ENCODE assay signal across 8 cellular contexts in genomic region chr13:40734536-40735231, GRCh38. TPM values are rescaled to one million over a fixed set of nuclear protein-coding genes. Genes with fewer than 3 reads are reported as not detected.
DNase-seq lines count a peak whose midpoint lies in the region; ATAC-seq and TF ChIP-seq lines count a peak whose summit lies in the region.
"Not testable (repeated sequence)": the region's sequence is repeated elsewhere in the genome, so short reads cannot be mapped to it uniquely, and the experiment has no call there.

No MANE protein-coding gene starts in this region.

- H3K9ac ChIP-seq in endodermal cell (ENCODE audit: extremely low read depth, low read length, poor library complexity, severe bottlenecking), result not testable (repeated sequence)

- CTCF ChIA-PET in CD4-positive, alpha-beta T cell (lab: Charles Lee), result interaction anchor here (0.6 kb wide), 1 partner anchor 123 kb away, joined by 3 read pairs; no protein-coding TSS in a partner anchor
- CTCF ChIA-PET in HEK293 (lab: Yijun Ruan, JAX); naive thymus-derived CD4-positive, alpha-beta T cell (lab: Charles Lee): not testable (repeated sequence)

- H3K36me3 Mint-ChIP-seq in CD4-positive, alpha-beta T cell (ENCODE audit: low read depth), result peaks cover 46% of the 10 kb centered on the region
- peaks cover 54% of the 10 kb centered on the region for H3K36me3 Mint-ChIP-seq in activated T-helper 17 cell treated with anti-CD3 and anti-CD28 coated beads, Interleukin-2, amount 50 U/mL, for 72 hours (ENCODE audit: low read depth)
- H3K36me3 Mint-ChIP-seq in endodermal cell (ENCODE audit: low read depth), result peaks cover 27% of the 10 kb centered on the region
- peaks cover 12 to 37% (median 26%) of the 10 kb centered on the region in 5 donors for H3K36me3 Mint-ChIP-seq in naive thymus-derived CD4-positive, alpha-beta T cell
- H3K36me3 Mint-ChIP-seq in stimulated activated effector memory CD8-positive, alpha-beta T cell treated with anti-CD3 and anti-CD28 coated beads, Interleukin-12 subunit alpha, Interleukin-12 subunit beta, amount 100 ng/mL, for 72 hours, result peaks cover 28% of the 10 kb centered on the region

- not testable (repeated sequence) for H3K27me3 ChIP-seq in CD4-positive, alpha-beta T cell (ENCODE audit: control insufficient read depth, insufficient read depth, low read length); endodermal cell (ENCODE audit: control insufficient read depth, insufficient read depth, low read length, poor library complexity, severe bottlenecking); naive thymus-derived CD4-positive, alpha-beta T cell (ENCODE audit: control insufficient read depth in 2 of 2, insufficient read depth in 2 of 2, low read length in 2 of 2)

- H3K9me3 Mint-ChIP-seq in CD4-positive, alpha-beta T cell; activated T-helper 17 cell treated with anti-CD3 and anti-CD28 coated beads, Interleukin-2, amount 50 U/mL, for 72 hours; naive thymus-derived CD4-positive, alpha-beta T cell; stimulated activated effector memory CD8-positive, alpha-beta T cell treated with anti-CD3 and anti-CD28 coated beads, Interleukin-12 subunit alpha, Interleukin-12 subunit beta, amount 100 ng/mL, for 72 hours: not testable (repeated sequence)
- H3K9me3 Mint-ChIP-seq in endodermal cell, result peaks cover 14% of the 10 kb centered on the region

- POLR2A ChIA-PET in CD4-positive, alpha-beta T cell (lab: Charles Lee); HEK293 (lab: Yijun Ruan, JAX); naive thymus-derived CD4-positive, alpha-beta T cell (lab: Charles Lee): not testable (repeated sequence)

- not testable (repeated sequence) for H3K4me3 ChIP-seq in HEK293 (ENCODE audit: low read depth, low read length); endodermal cell (ENCODE audit: low read length); naive thymus-derived CD4-positive, alpha-beta T cell (ENCODE audit: low read length)
- peak overlapping the region; percentile 20 for H3K4me3 ChIP-seq in iPS-11a (ENCODE audit: low read depth, low read length)

- peak in 1 of 10 experiments; percentile 6 for DNase-seq in CD4-positive, alpha-beta T cell
- DNase-seq in NCI-H69 (lab: John Stamatoyannopoulos, UW) (peak; percentile 14), endodermal cell (peak; percentile 68)
- not testable (repeated sequence) for DNase-seq in naive thymus-derived CD4-positive, alpha-beta T cell; stimulated activated effector memory CD8-positive, alpha-beta T cell treated with anti-CD3 and anti-CD28 coated beads, Interleukin-12 subunit alpha, Interleukin-12 subunit beta, amount 100 ng/mL, for 72 hours (ENCODE audit: low spot score in 2 of 2)

- not testable (repeated sequence) for H3K4me3 Mint-ChIP-seq in CD4-positive, alpha-beta T cell
- peak overlapping the region; percentile 2 for H3K4me3 Mint-ChIP-seq in activated T-helper 17 cell treated with anti-CD3 and anti-CD28 coated beads, Interleukin-2, amount 50 U/mL, for 72 hours
- H3K4me3 Mint-ChIP-seq in endodermal cell, result peak overlapping the region; percentile 71
- H3K4me3 Mint-ChIP-seq in naive thymus-derived CD4-positive, alpha-beta T cell, result peak overlapping the region in 4 of 10 donors; percentile 9 to 30 (median 21)
- H3K4me3 Mint-ChIP-seq in stimulated activated effector memory CD8-positive, alpha-beta T cell treated with anti-CD3 and anti-CD28 coated beads, Interleukin-12 subunit alpha, Interleukin-12 subunit beta, amount 100 ng/mL, for 72 hours, result peak overlapping the region; percentile 42

- not testable (repeated sequence) for ATAC-seq in CD4-positive, alpha-beta T cell (ENCODE audit: poor library complexity); activated T-helper 17 cell treated with anti-CD3 and anti-CD28 coated beads, Interleukin-2, amount 50 U/mL, for 72 hours (replicated peaks); naive thymus-derived CD4-positive, alpha-beta T cell; stimulated activated effector memory CD8-positive, alpha-beta T cell treated with anti-CD3 and anti-CD28 coated beads, Interleukin-12 subunit alpha, Interleukin-12 subunit beta, amount 100 ng/mL, for 72 hours

- H3K27ac ChIP-seq in CD4-positive, alpha-beta T cell (ENCODE audit: low read depth, low read length); HEK293 (ENCODE audit: extremely low read depth, low read depth, low read length); endodermal cell (ENCODE audit: low read depth, low read length); naive thymus-derived CD4-positive, alpha-beta T cell (ENCODE audit: low read depth, low read length): not testable (repeated sequence)

- not testable (repeated sequence) for H3K9me3 ChIP-seq in CD4-positive, alpha-beta T cell (ENCODE audit: control insufficient read depth, low read length); HEK293 (ENCODE audit: control insufficient read depth, insufficient read depth, low read depth, low read length); endodermal cell (ENCODE audit: control insufficient read depth, low read length); naive thymus-derived CD4-positive, alpha-beta T cell (ENCODE audit: control insufficient read depth in 2 of 3, low read length in 3 of 3)

- WGBS in endodermal cell (ENCODE audit: insufficient coverage in 1 of 2, insufficient read length in 1 of 2), 2 experiments, result 69 to 74% methylated on average over 13 to 24 of the region's 24 CpGs

- not testable (repeated sequence) for H3K4me1 ChIP-seq in HEK293 (ENCODE audit: control insufficient read depth, insufficient read depth, low read length); endodermal cell (ENCODE audit: control insufficient read depth, insufficient read depth, low read length); naive thymus-derived CD4-positive, alpha-beta T cell (ENCODE audit: control insufficient read depth in 2 of 2, insufficient read depth in 2 of 2, low read length in 2 of 2)

- H3K36me3 ChIP-seq in HEK293 (ENCODE audit: control insufficient read depth in 2 of 2, insufficient read depth in 1 of 2, low read length in 2 of 2); endodermal cell (ENCODE audit: control insufficient read depth, insufficient read depth, low read length); naive thymus-derived CD4-positive, alpha-beta T cell (ENCODE audit: control insufficient read depth in 2 of 3, insufficient read depth in 3 of 3, low read length in 3 of 3): not testable (repeated sequence)

- H3K4me1 Mint-ChIP-seq in CD4-positive, alpha-beta T cell (ENCODE audit: low read depth), result peaks cover 13% of the 10 kb centered on the region
- not testable (repeated sequence) for H3K4me1 Mint-ChIP-seq in activated T-helper 17 cell treated with anti-CD3 and anti-CD28 coated beads, Interleukin-2, amount 50 U/mL, for 72 hours; endodermal cell
- H3K4me1 Mint-ChIP-seq in naive thymus-derived CD4-positive, alpha-beta T cell, result peaks cover 10 to 37% (median 22%) of the 10 kb centered on the region in 7 donors
- peaks cover 11% of the 10 kb centered on the region for H3K4me1 Mint-ChIP-seq in stimulated activated effector memory CD8-positive, alpha-beta T cell treated with anti-CD3 and anti-CD28 coated beads, Interleukin-12 subunit alpha, Interleukin-12 subunit beta, amount 100 ng/mL, for 72 hours

- not testable (repeated sequence) for H3K27me3 Mint-ChIP-seq in CD4-positive, alpha-beta T cell; activated T-helper 17 cell treated with anti-CD3 and anti-CD28 coated beads, Interleukin-2, amount 50 U/mL, for 72 hours; endodermal cell (ENCODE audit: insufficient read depth); naive thymus-derived CD4-positive, alpha-beta T cell

- intact Hi-C loops in CD4-positive, alpha-beta T cell (cut with DNase I, micrococcal nuclease); naive thymus-derived CD4-positive, alpha-beta T cell (cut with micrococcal nuclease): not testable (repeated sequence)

- TF ChIP-seq CTCF in CD4-positive, alpha-beta T cell (IDR thresholded peaks at IDR 0.05); HEK293 (tag by site-specific recombination; IDR thresholded peaks at IDR 0.05); endodermal cell (conservative IDR thresholded peaks at IDR 0.05): not testable (repeated sequence)

- peak overlapping the region; percentile 5 for H3K27ac Mint-ChIP-seq in CD4-positive, alpha-beta T cell
- H3K27ac Mint-ChIP-seq in activated T-helper 17 cell treated with anti-CD3 and anti-CD28 coated beads, Interleukin-2, amount 50 U/mL, for 72 hours, result not testable (repeated sequence)
- peak overlapping the region; percentile 95 for H3K27ac Mint-ChIP-seq in endodermal cell
- H3K27ac Mint-ChIP-seq in naive thymus-derived CD4-positive, alpha-beta T cell, result peak overlapping the region; percentile 4 to 90 (median 71)
- H3K27ac Mint-ChIP-seq in stimulated activated effector memory CD8-positive, alpha-beta T cell treated with anti-CD3 and anti-CD28 coated beads, Interleukin-12 subunit alpha, Interleukin-12 subunit beta, amount 100 ng/mL, for 72 hours, result peak overlapping the region; percentile 4

TF ChIP-seq in HEK293, 187 proteins besides CTCF, POLR2A, EP300 and RAD21 (continues in another document):
- peak; percentile 59 for TF ChIP-seq ZNF341 (tag by site-specific recombination; IDR thresholded peaks at IDR 0.05; ENCODE audit: low read depth)

RNA-seq across cellular contexts. Expression of gene MRPS31, which starts 36.3 kb away (rescaled TPM):
- 1 to 10 TPM; 8.3 to 9.5 TPM for total RNA-seq in CD4-positive, alpha-beta T cell
- total RNA-seq in activated T-helper 17 cell treated with anti-CD3 and anti-CD28 coated beads, Interleukin-2, amount 50 U/mL, for 72 hours, result 10 to 100 TPM; 39.8 to 41.8 TPM
- 10 to 100 TPM; 32.0 to 38.7 TPM for total RNA-seq in endodermal cell
- polyA plus RNA-seq in endodermal cell (2013, experiment 1 of 2), result 38.8 TPM
- 33.9 TPM for polyA plus RNA-seq in endodermal cell (2013, experiment 2 of 2)
- total RNA-seq in naive thymus-derived CD4-positive, alpha-beta T cell, result 10 to 100 TPM; 15.8 to 39.9 (median 34.7) TPM
- 10 to 100 TPM; 49.9 to 63.1 TPM for polyA plus RNA-seq in naive thymus-derived CD4-positive, alpha-beta T cell

RNA-seq across cellular contexts. Expression of gene SLC25A15, which starts 54.7 kb away (rescaled TPM):
- 1 to 10 TPM; 2.1 to 2.2 TPM for total RNA-seq in CD4-positive, alpha-beta T cell
- 10 to 100 TPM; 12.9 to 21.4 TPM for total RNA-seq in activated T-helper 17 cell treated with anti-CD3 and anti-CD28 coated beads, Interleukin-2, amount 50 U/mL, for 72 hours
- 10 to 100 TPM; 23.2 to 36.9 TPM for total RNA-seq in endodermal cell
- polyA plus RNA-seq in endodermal cell (2013, experiment 1 of 2), result 21.3 TPM
- 18.3 TPM for polyA plus RNA-seq in endodermal cell (2013, experiment 2 of 2)
- total RNA-seq in naive thymus-derived CD4-positive, alpha-beta T cell, result 10 to 100 TPM in 2 of 5 experiments, 1 to 10 TPM in 3; 4.3 to 11.8 (median 9.4) TPM
- polyA plus RNA-seq in naive thymus-derived CD4-positive, alpha-beta T cell, result 10 to 100 TPM in 1 of 2 donors, 1 to 10 TPM in 1; 6.0 to 10.9 TPM
